Comparison of ENCODE assay signal across 8 cellular contexts in genomic region chr11:66080055-66080817, GRCh38. TPM values are rescaled to one million over a fixed set of nuclear protein-coding genes. Genes with fewer than 3 reads are reported as not detected.
A peak's percentile ranks its signal among the peaks of the same experiment; 100 is the strongest.
DNase-seq lines count a peak whose midpoint lies in the region; ATAC-seq and TF ChIP-seq lines count a peak whose summit lies in the region.

No MANE protein-coding gene starts in this region.

- no peak for ATAC-seq in HG03025 (IDR thresholded peaks at IDR 0.05; ENCODE audit: low FRiP score, unreplicated experiment)

- CTCF ChIA-PET in activated CD4-positive, alpha-beta memory T cell treated with anti-CD3 and anti-CD28 coated beads for 36 hours (lab: Charles Lee): interaction anchor here (0.7 to 6.5 kb wide), 4 partner anchors 11 to 56 kb away, joined by 3 to 69 read pairs (median 7); partner anchors contain the start of gene PACS1

- H3K27me3 Mint-ChIP-seq in activated CD4-positive, alpha-beta memory T cell treated with anti-CD3 and anti-CD28 coated beads for 36 hours: no peaks in the 10 kb centered on the region

- H3K4me1 ChIP-seq in skeletal muscle tissue (ENCODE audit: control insufficient read depth in 3 of 3, insufficient read depth in 3 of 3, low read length in 3 of 3): peaks cover 3 to 21% (median 6%) of the 10 kb centered on the region in 3 donors

- TF ChIP-seq POLR2A in erythroblast (IDR thresholded peaks at IDR 0.05; ENCODE audit: low read length): no peak

- peak; percentile 21 for DNase-seq in NK-92 treated with Interleukin-12 subunit alpha and Interleukin-12 subunit beta, amount 100 ng/mL, for 24 hours (lab: John Stamatoyannopoulos, UW)
- no peak for DNase-seq in NK-92 (lab: John Stamatoyannopoulos, UW; ENCODE audit: unreplicated experiment)
- peak; percentile 80 for DNase-seq in activated CD4-positive, alpha-beta memory T cell treated with anti-CD3 and anti-CD28 coated beads for 36 hours
- DNase-seq in erythroblast (lab: John Stamatoyannopoulos, UW): peak; percentile 61 to 76
- no peak for DNase-seq in SHP77 (lab: John Stamatoyannopoulos, UW)
- no peak for DNase-seq in cerebellar cortex (ENCODE audit: low spot score)

- no peak overlapping the region for H3K4me3 ChIP-seq in skeletal muscle tissue (ENCODE audit: low read length in 3 of 3)

- H3K4me1 Mint-ChIP-seq in activated CD4-positive, alpha-beta memory T cell treated with anti-CD3 and anti-CD28 coated beads for 36 hours (ENCODE audit: low read depth): peaks cover 83% of the 10 kb centered on the region

- no peak overlapping the region for H3K9ac ChIP-seq in skeletal muscle tissue (ENCODE audit: low read depth in 1 of 3, low read length in 3 of 3)

- POLR2A ChIA-PET in activated CD4-positive, alpha-beta memory T cell treated with anti-CD3 and anti-CD28 coated beads for 36 hours (lab: Charles Lee): interaction anchor here (0.6 to 3.1 kb wide), 7 partner anchors 9 to 265 kb away, joined by 3 to 22 read pairs (median 3); partner anchors contain the start of gene PACS1

- no peaks in the 10 kb centered on the region for H3K36me3 ChIP-seq in skeletal muscle tissue (ENCODE audit: control insufficient read depth in 3 of 3, insufficient read depth in 3 of 3, low read length in 3 of 3)

- intact Hi-C loops in activated CD4-positive, alpha-beta memory T cell treated with anti-CD3 and anti-CD28 coated beads for 36 hours (cut with micrococcal nuclease): loop anchor here (1.0 to 2.0 kb wide), 4 partner anchors 11 to 57 kb away; no protein-coding TSS in a partner anchor

- peaks cover 24% of the 10 kb centered on the region for H3K36me3 Mint-ChIP-seq in activated CD4-positive, alpha-beta memory T cell treated with anti-CD3 and anti-CD28 coated beads for 36 hours

- peak overlapping the region; percentile 28 for H3K27ac ChIP-seq in skeletal muscle tissue (ENCODE audit: low read depth, low read length)

- H3K27me3 ChIP-seq in skeletal muscle tissue (ENCODE audit: control insufficient read depth in 3 of 3, insufficient read depth in 3 of 3, low read length in 3 of 3): no peaks in the 10 kb centered on the region

- peak overlapping the region; percentile 73 for H3K4me3 Mint-ChIP-seq in activated CD4-positive, alpha-beta memory T cell treated with anti-CD3 and anti-CD28 coated beads for 36 hours

- H3K9me3 ChIP-seq in skeletal muscle tissue (ENCODE audit: control insufficient read depth in 3 of 3, low read length in 3 of 3): no peaks in the 10 kb centered on the region

- peak overlapping the region; percentile 95 for H3K27ac Mint-ChIP-seq in activated CD4-positive, alpha-beta memory T cell treated with anti-CD3 and anti-CD28 coated beads for 36 hours

- H3K9me3 Mint-ChIP-seq in activated CD4-positive, alpha-beta memory T cell treated with anti-CD3 and anti-CD28 coated beads for 36 hours: no peaks in the 10 kb centered on the region

RNA-seq across cellular contexts. Expression of gene PACS1, which starts 10.2 kb away (rescaled TPM):
- 10 to 100 TPM; 82.0 to 84.1 TPM for total RNA-seq in activated CD4-positive, alpha-beta memory T cell treated with anti-CD3 and anti-CD28 coated beads for 36 hours
- total RNA-seq in skeletal muscle tissue: 13.6 TPM

RNA-seq across cellular contexts. Expression of gene SF3B2, which starts 28.1 kb away (rescaled TPM):
- total RNA-seq in activated CD4-positive, alpha-beta memory T cell treated with anti-CD3 and anti-CD28 coated beads for 36 hours: 100 to 1,000 TPM; 271 to 274 TPM
- total RNA-seq in skeletal muscle tissue: 62.1 TPM

RNA-seq across cellular contexts. Expression of gene GAL3ST3, which starts 31.3 kb away (rescaled TPM):
- not detected for total RNA-seq in activated CD4-positive, alpha-beta memory T cell treated with anti-CD3 and anti-CD28 coated beads for 36 hours
- total RNA-seq in skeletal muscle tissue: under 0.01 TPM

RNA-seq across cellular contexts. Expression of gene CATSPER1, which starts 54.0 kb away (rescaled TPM):
- total RNA-seq in activated CD4-positive, alpha-beta memory T cell treated with anti-CD3 and anti-CD28 coated beads for 36 hours: not detected
- total RNA-seq in skeletal muscle tissue: not detected

Comparison
In these comparisons a context has a peak if more than half of its experiments do, and no peak if none do; other contexts are left out.
1. DNase-seq: peak in NK-92 treated with Interleukin-12 subunit alpha and Interleukin-12 subunit beta, amount 100 ng/mL, for 24 hours (single experiment), activated CD4-positive, alpha-beta memory T cell treated with anti-CD3 and anti-CD28 coated beads for 36 hours (single experiment) and erythroblast (2 of 2); none in NK-92 (single experiment), SHP77 (0 of 2) and cerebellar cortex (single experiment).